12 cellular contexts compared by ENCODE assay signal in the genomic region with DNA sequence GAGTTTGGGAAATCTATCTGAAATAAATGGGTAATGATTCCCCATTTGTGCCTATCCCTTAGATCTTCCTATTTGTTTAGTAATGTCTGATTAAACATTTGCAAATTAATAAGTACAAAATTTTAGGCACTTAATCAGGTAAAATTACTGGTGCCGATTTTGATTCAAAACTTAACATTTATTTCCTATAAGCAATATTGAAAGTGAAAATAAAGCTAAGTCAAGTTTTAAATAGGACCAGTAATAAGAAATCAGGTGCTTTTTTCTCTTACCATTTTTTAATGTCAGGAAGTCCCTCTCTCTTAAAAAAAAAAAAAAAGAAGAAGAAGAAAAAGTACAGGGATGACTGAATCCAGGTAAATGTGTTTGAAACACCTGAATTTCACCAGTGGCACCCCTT. TPM values are rescaled to one million over a fixed set of nuclear protein-coding genes. Genes with fewer than 3 reads are reported as not detected.
DNase-seq lines count a peak whose midpoint lies in the region; ATAC-seq and TF ChIP-seq lines count a peak whose summit lies in the region.
"Had no signal": no experiment of that assay in that cellular context is flagged by ENCODE, and none has a peak within 500 bp of the region (broad histone marks: within the 10 kb centered on the region; RNA-seq: fewer than 3 reads in every experiment).

No MANE protein-coding gene starts in this region.

- CTCF ChIA-PET in activated CD4-positive, alpha-beta T cell treated with anti-CD3 and anti-CD28 coated beads for 36 hours (lab: Charles Lee) = interaction anchor here (0.9 to 1.8 kb wide), 3 partner anchors 10 to 160 kb away, joined by 3 to 5 read pairs (median 5); no protein-coding TSS in a partner anchor

- H3K4me1 Mint-ChIP-seq in activated CD4-positive, alpha-beta T cell treated with anti-CD3 and anti-CD28 coated beads for 36 hours = peaks cover 71% of the 10 kb centered on the region
- H3K4me1 Mint-ChIP-seq in T-helper 1 cell treated with Interleukin-12 subunit alpha and Interleukin-12 subunit beta and Interleukin-4 antibody, amounts not matched to agents 30 μg/mL and 1 μg/mL, for 36 hours (ENCODE audit: low read depth) = peaks cover 52% of the 10 kb centered on the region
- H3K4me1 Mint-ChIP-seq in stimulated activated effector memory CD8-positive, alpha-beta T cell treated with anti-CD3 and anti-CD28 coated beads, Interleukin-12 subunit alpha, Interleukin-12 subunit beta, amount 100 ng/mL, for 72 hours = peaks cover 67% of the 10 kb centered on the region

- WGBS in gastroesophageal sphincter (ENCODE audit: low coverage in 1 of 2), 2 donors = 77 to 85% methylated on average over 1 of the region's 1 CpG

- DNase-seq in activated CD4-positive, alpha-beta T cell treated with anti-CD3 and anti-CD28 coated beads for 36 hours = no peak
- DNase-seq in activated CD4-positive, alpha-beta T cell treated with anti-CD3 and anti-CD28 coated beads, Interleukin-2, amount 50 U/mL, for 1 hour = no peak
- no peak for DNase-seq in stimulated activated effector memory CD8-positive, alpha-beta T cell treated with anti-CD3 and anti-CD28 coated beads, Interleukin-12 subunit alpha, Interleukin-12 subunit beta, amount 100 ng/mL, for 72 hours (ENCODE audit: low spot score in 2 of 2)
- DNase-seq in midbrain (lab: John Stamatoyannopoulos, UW) (no peak), mesenteric fat pad (ENCODE audit: low spot score) (no peak)
- DNase-seq: caudate nucleus had no signal

- H3K27ac ChIP-seq in gastroesophageal sphincter = peak overlapping the region in 3 of 4 donors; percentile 6 to 80 (median 68)
- H3K27ac ChIP-seq: 22Rv1 had no signal

- H3K9me3 ChIP-seq in gastroesophageal sphincter = no peaks in the 10 kb centered on the region
- H3K9me3 ChIP-seq: HAP-1, neutrophil had no signal

- POLR2A ChIA-PET in activated CD4-positive, alpha-beta T cell treated with anti-CD3 and anti-CD28 coated beads for 36 hours (lab: Charles Lee) = interaction anchor here (0.6 to 1.8 kb wide), 7 partner anchors 9 to 153 kb away, joined by 3 to 28 read pairs (median 4); partner anchors contain the start of gene GBP2

- H3K27me3 Mint-ChIP-seq in activated CD4-positive, alpha-beta T cell treated with anti-CD3 and anti-CD28 coated beads for 36 hours = no peaks in the 10 kb centered on the region
- H3K27me3 Mint-ChIP-seq in T-helper 1 cell treated with Interleukin-12 subunit alpha and Interleukin-12 subunit beta and Interleukin-4 antibody, amounts not matched to agents 30 μg/mL and 1 μg/mL, for 36 hours (ENCODE audit: low read depth) = no peaks in the 10 kb centered on the region

- intact Hi-C loops in activated CD4-positive, alpha-beta T cell treated with anti-CD3 and anti-CD28 coated beads for 36 hours (cut with DNase I, micrococcal nuclease) = loop anchor here (1.0 to 5.0 kb wide), 9 partner anchors 71 to 523 kb away; partner anchors contain the start of genes GBP2 (in 1 of the 2), KYAT3 (in 1 of the 2) and RBMXL1 (in 1 of the 2)

- peaks cover 35% of the 10 kb centered on the region for H3K36me3 Mint-ChIP-seq in activated CD4-positive, alpha-beta T cell treated with anti-CD3 and anti-CD28 coated beads for 36 hours (ENCODE audit: low read depth)
- H3K36me3 Mint-ChIP-seq in T-helper 1 cell treated with Interleukin-12 subunit alpha and Interleukin-12 subunit beta and Interleukin-4 antibody, amounts not matched to agents 30 μg/mL and 1 μg/mL, for 36 hours (ENCODE audit: low read depth) = peaks cover 51% of the 10 kb centered on the region
- H3K36me3 Mint-ChIP-seq in stimulated activated effector memory CD8-positive, alpha-beta T cell treated with anti-CD3 and anti-CD28 coated beads, Interleukin-12 subunit alpha, Interleukin-12 subunit beta, amount 100 ng/mL, for 72 hours = peaks cover 19% of the 10 kb centered on the region

- no peaks in the 10 kb centered on the region for H3K27me3 ChIP-seq in gastroesophageal sphincter

- ATAC-seq in activated CD4-positive, alpha-beta T cell treated with anti-CD3 and anti-CD28 coated beads for 36 hours = no peak
- ATAC-seq in gastroesophageal sphincter (no peak), GM19467 (IDR thresholded peaks at IDR 0.05; ENCODE audit: unreplicated experiment) (no peak)
- ATAC-seq in stimulated activated effector memory CD8-positive, alpha-beta T cell treated with anti-CD3 and anti-CD28 coated beads, Interleukin-12 subunit alpha, Interleukin-12 subunit beta, amount 100 ng/mL, for 72 hours = no peak

- no peak for TF ChIP-seq EP300 in gastroesophageal sphincter (IDR thresholded peaks at IDR 0.05)

- TF ChIP-seq CTCF in gastroesophageal sphincter (IDR thresholded peaks at IDR 0.05) = no peak

- H3K4me3 ChIP-seq in gastroesophageal sphincter = peak overlapping the region; percentile 18 to 53
- H3K4me3 ChIP-seq: HAP-1 had no signal

- peaks cover 6% of the 10 kb centered on the region for H3K9me3 Mint-ChIP-seq in activated CD4-positive, alpha-beta T cell treated with anti-CD3 and anti-CD28 coated beads for 36 hours (ENCODE audit: low read depth)
- peaks cover 13% of the 10 kb centered on the region for H3K9me3 Mint-ChIP-seq in T-helper 1 cell treated with Interleukin-12 subunit alpha and Interleukin-12 subunit beta and Interleukin-4 antibody, amounts not matched to agents 30 μg/mL and 1 μg/mL, for 36 hours
- H3K9me3 Mint-ChIP-seq in stimulated activated effector memory CD8-positive, alpha-beta T cell treated with anti-CD3 and anti-CD28 coated beads, Interleukin-12 subunit alpha, Interleukin-12 subunit beta, amount 100 ng/mL, for 72 hours = peaks cover 6% of the 10 kb centered on the region

- TF ChIP-seq POLR2A in gastroesophageal sphincter (IDR thresholded peaks at IDR 0.05) = no peak

- peak overlapping the region; percentile 98 for H3K27ac Mint-ChIP-seq in activated CD4-positive, alpha-beta T cell treated with anti-CD3 and anti-CD28 coated beads for 36 hours
- peak overlapping the region; percentile 88 for H3K27ac Mint-ChIP-seq in T-helper 1 cell treated with Interleukin-12 subunit alpha and Interleukin-12 subunit beta and Interleukin-4 antibody, amounts not matched to agents 30 μg/mL and 1 μg/mL, for 36 hours
- peak overlapping the region; percentile 97 for H3K27ac Mint-ChIP-seq in stimulated activated effector memory CD8-positive, alpha-beta T cell treated with anti-CD3 and anti-CD28 coated beads, Interleukin-12 subunit alpha, Interleukin-12 subunit beta, amount 100 ng/mL, for 72 hours

- no peaks in the 10 kb centered on the region for H3K36me3 ChIP-seq in gastroesophageal sphincter
- H3K36me3 ChIP-seq: HAP-1, neutrophil had no signal

- peak overlapping the region; percentile 83 for H3K4me3 Mint-ChIP-seq in activated CD4-positive, alpha-beta T cell treated with anti-CD3 and anti-CD28 coated beads for 36 hours
- peak overlapping the region; percentile 90 for H3K4me3 Mint-ChIP-seq in T-helper 1 cell treated with Interleukin-12 subunit alpha and Interleukin-12 subunit beta and Interleukin-4 antibody, amounts not matched to agents 30 μg/mL and 1 μg/mL, for 36 hours
- H3K4me3 Mint-ChIP-seq in stimulated activated effector memory CD8-positive, alpha-beta T cell treated with anti-CD3 and anti-CD28 coated beads, Interleukin-12 subunit alpha, Interleukin-12 subunit beta, amount 100 ng/mL, for 72 hours = peak overlapping the region; percentile 89

- peaks cover 0 to 27% (median 0%) of the 10 kb centered on the region in 3 donors for H3K4me1 ChIP-seq in gastroesophageal sphincter
- H3K4me1 ChIP-seq: HAP-1 had no signal

RNA-seq across cellular contexts. Expression of gene GBP4, which starts 0.8 kb away (rescaled TPM):
- 10 to 100 TPM; 30.8 to 34.4 TPM for total RNA-seq in activated CD4-positive, alpha-beta T cell treated with anti-CD3 and anti-CD28 coated beads for 36 hours
- total RNA-seq in gastroesophageal sphincter (1 to 10 TPM; 3.1 to 5.6 (median 4.5) TPM), mesenteric fat pad (9.7 TPM)

RNA-seq across cellular contexts. Expression of gene GBP7, which starts 23.7 kb away (rescaled TPM):
- not detected for total RNA-seq in activated CD4-positive, alpha-beta T cell treated with anti-CD3 and anti-CD28 coated beads for 36 hours
- total RNA-seq in gastroesophageal sphincter (not detected), mesenteric fat pad (not detected)
